Comparison of ENCODE assay signal across 1 cellular context in genomic region chr2:73981081-73981968, GRCh38.
A peak's percentile ranks its signal among the peaks of the same experiment; 100 is the strongest.
TF ChIP-seq lines count a peak whose summit lies in the region.

No MANE protein-coding gene starts in this region.

TF ChIP-seq in K562, 482 proteins besides CTCF, POLR2A, EP300 and RAD21 (continued from another document and continues in another):
- TF ChIP-seq, protein P1, sequence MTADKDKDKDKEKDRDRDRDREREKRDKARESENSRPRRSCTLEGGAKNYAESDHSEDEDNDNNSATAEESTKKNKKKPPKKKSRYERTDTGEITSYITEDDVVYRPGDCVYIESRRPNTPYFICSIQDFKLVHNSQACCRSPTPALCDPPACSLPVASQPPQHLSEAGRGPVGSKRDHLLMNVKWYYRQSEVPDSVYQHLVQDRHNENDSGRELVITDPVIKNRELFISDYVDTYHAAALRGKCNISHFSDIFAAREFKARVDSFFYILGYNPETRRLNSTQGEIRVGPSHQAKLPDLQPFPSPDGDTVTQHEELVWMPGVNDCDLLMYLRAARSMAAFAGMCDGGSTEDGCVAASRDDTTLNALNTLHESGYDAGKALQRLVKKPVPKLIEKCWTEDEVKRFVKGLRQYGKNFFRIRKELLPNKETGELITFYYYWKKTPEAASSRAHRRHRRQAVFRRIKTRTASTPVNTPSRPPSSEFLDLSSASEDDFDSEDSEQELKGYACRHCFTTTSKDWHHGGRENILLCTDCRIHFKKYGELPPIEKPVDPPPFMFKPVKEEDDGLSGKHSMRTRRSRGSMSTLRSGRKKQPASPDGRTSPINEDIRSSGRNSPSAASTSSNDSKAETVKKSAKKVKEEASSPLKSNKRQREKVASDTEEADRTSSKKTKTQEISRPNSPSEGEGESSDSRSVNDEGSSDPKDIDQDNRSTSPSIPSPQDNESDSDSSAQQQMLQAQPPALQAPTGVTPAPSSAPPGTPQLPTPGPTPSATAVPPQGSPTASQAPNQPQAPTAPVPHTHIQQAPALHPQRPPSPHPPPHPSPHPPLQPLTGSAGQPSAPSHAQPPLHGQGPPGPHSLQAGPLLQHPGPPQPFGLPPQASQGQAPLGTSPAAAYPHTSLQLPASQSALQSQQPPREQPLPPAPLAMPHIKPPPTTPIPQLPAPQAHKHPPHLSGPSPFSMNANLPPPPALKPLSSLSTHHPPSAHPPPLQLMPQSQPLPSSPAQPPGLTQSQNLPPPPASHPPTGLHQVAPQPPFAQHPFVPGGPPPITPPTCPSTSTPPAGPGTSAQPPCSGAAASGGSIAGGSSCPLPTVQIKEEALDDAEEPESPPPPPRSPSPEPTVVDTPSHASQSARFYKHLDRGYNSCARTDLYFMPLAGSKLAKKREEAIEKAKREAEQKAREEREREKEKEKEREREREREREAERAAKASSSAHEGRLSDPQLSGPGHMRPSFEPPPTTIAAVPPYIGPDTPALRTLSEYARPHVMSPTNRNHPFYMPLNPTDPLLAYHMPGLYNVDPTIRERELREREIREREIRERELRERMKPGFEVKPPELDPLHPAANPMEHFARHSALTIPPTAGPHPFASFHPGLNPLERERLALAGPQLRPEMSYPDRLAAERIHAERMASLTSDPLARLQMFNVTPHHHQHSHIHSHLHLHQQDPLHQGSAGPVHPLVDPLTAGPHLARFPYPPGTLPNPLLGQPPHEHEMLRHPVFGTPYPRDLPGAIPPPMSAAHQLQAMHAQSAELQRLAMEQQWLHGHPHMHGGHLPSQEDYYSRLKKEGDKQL (CRISPR knock-in tag; IDR thresholded peaks at IDR 0.05; ENCODE audit: borderline replicate concordance): no peak
- TF ChIP-seq NFRKB (IDR thresholded peaks at IDR 0.05; ENCODE audit: low read depth) (no peak), C11orf30 (IDR thresholded peaks at IDR 0.05; ENCODE audit: low read depth) (no peak), MTF1 (CRISPR knock-in tag; IDR thresholded peaks at IDR 0.05; ENCODE audit: borderline replicate concordance) (no peak), NKRF (IDR thresholded peaks at IDR 0.05; ENCODE audit: borderline replicate concordance) (peak; percentile 80), TEAD4 (IDR thresholded peaks at IDR 0.05; ENCODE audit: low read length) (peak; percentile 70), TEAD4 (CRISPR knock-in tag; IDR thresholded peaks at IDR 0.05; ENCODE audit: borderline replicate concordance) (no peak), KLF16 (IDR thresholded peaks at IDR 0.05) (peak; percentile 65; the same call in 1 of the 2 replicates), RBM34 (IDR thresholded peaks at IDR 0.05; ENCODE audit: borderline replicate concordance, insufficient read depth, low read length) (no peak), FOSL1 (tag; conservative IDR thresholded peaks at IDR 0.05) (no peak), ZNF717 (CRISPR knock-in tag; IDR thresholded peaks at IDR 0.05) (no peak), KDM2B (CRISPR knock-in tag; IDR thresholded peaks at IDR 0.05) (0 out of 2 replicates have a peak, but pooled peaks have one; percentile 13), TBL1XR1 (IDR thresholded peaks at IDR 0.05; ENCODE audit: low read length in 2 of 2) (peak in 1 of 2 experiments; percentile 40; a peak in 1 of 4 replicates), TAF9B (IDR thresholded peaks at IDR 0.05; ENCODE audit: partially characterized antibody) (no peak), ZNF431 (CRISPR knock-in tag; IDR thresholded peaks at IDR 0.05) (no peak), NR2C2 (CRISPR knock-in tag; IDR thresholded peaks at IDR 0.05) (no peak), NR2C2 (tag; IDR thresholded peaks at IDR 0.05) (peak; percentile 52; the same call in 1 of the 2 replicates), ZNF592 (IDR thresholded peaks at IDR 0.05) (0 out of 2 replicates have a peak, but pooled peaks have one; percentile 36), NEUROD1 (IDR thresholded peaks at IDR 0.05; ENCODE audit: borderline replicate concordance, low read depth, low read length, partially characterized antibody) (no peak), GTF2F1 (IDR thresholded peaks at IDR 0.05; ENCODE audit: low read depth, low read length) (no peak), ZBED1 (IDR thresholded peaks at IDR 0.05) (peak; percentile 35; the same call in 1 of the 2 replicates), ZNF354B (CRISPR knock-in tag; IDR thresholded peaks at IDR 0.05) (no peak), FOXJ3 (CRISPR knock-in tag; IDR thresholded peaks at IDR 0.05) (no peak), TAF1 (IDR thresholded peaks at IDR 0.05; ENCODE audit: control insufficient read depth, extremely low read depth, insufficient read depth, low read length, severe bottlenecking) (peak; percentile 64), HES1 (IDR thresholded peaks at IDR 0.05; ENCODE audit: low read depth) (no peak), ZNF174 (CRISPR knock-in tag; IDR thresholded peaks at IDR 0.05) (no peak), SPI1 (IDR thresholded peaks at IDR 0.05; ENCODE audit: borderline replicate concordance, low read depth, low read length) (no peak), XRCC5 (IDR thresholded peaks at IDR 0.05; ENCODE audit: low read depth, low read length) (peak; percentile 61; the same call in 1 of the 2 replicates), SIN3A (IDR thresholded peaks at IDR 0.05; ENCODE audit: borderline replicate concordance in 2 of 2, control insufficient read depth in 1 of 2, low read depth in 2 of 2, low read length in 2 of 2) (no peak), TSC22D4 (tag; IDR thresholded peaks at IDR 0.05) (no peak), RCOR1 (IDR thresholded peaks at IDR 0.05; ENCODE audit: borderline replicate concordance in 1 of 2, low read depth in 2 of 2, low read length in 2 of 2) (peak; percentile 75 to 80; a peak in 3 of 4 replicates), BCL6 (CRISPR knock-in tag; IDR thresholded peaks at IDR 0.05) (no peak), DPF2 (IDR thresholded peaks at IDR 0.05) (peak; percentile 75), ZBTB33 (CRISPR knock-in tag; IDR thresholded peaks at IDR 0.05) (no peak), POLR2H (tag; IDR thresholded peaks at IDR 0.05; ENCODE audit: low read depth) (no peak), ZKSCAN1 (IDR thresholded peaks at IDR 0.05; ENCODE audit: low read depth, low read length) (no peak), CXXC5 (CRISPR knock-in tag; IDR thresholded peaks at IDR 0.05) (peak; percentile 57), ZNF175 (CRISPR knock-in tag; IDR thresholded peaks at IDR 0.05; ENCODE audit: low read depth) (no peak), TRIM28 (IDR thresholded peaks at IDR 0.05) (no peak), TCF7L2 (IDR thresholded peaks at IDR 0.05; ENCODE audit: low read depth, low read length) (no peak), RBM25 (IDR thresholded peaks at IDR 0.05; ENCODE audit: low read depth, low read length, severe bottlenecking) (no peak)
- TF ChIP-seq, protein P2, sequence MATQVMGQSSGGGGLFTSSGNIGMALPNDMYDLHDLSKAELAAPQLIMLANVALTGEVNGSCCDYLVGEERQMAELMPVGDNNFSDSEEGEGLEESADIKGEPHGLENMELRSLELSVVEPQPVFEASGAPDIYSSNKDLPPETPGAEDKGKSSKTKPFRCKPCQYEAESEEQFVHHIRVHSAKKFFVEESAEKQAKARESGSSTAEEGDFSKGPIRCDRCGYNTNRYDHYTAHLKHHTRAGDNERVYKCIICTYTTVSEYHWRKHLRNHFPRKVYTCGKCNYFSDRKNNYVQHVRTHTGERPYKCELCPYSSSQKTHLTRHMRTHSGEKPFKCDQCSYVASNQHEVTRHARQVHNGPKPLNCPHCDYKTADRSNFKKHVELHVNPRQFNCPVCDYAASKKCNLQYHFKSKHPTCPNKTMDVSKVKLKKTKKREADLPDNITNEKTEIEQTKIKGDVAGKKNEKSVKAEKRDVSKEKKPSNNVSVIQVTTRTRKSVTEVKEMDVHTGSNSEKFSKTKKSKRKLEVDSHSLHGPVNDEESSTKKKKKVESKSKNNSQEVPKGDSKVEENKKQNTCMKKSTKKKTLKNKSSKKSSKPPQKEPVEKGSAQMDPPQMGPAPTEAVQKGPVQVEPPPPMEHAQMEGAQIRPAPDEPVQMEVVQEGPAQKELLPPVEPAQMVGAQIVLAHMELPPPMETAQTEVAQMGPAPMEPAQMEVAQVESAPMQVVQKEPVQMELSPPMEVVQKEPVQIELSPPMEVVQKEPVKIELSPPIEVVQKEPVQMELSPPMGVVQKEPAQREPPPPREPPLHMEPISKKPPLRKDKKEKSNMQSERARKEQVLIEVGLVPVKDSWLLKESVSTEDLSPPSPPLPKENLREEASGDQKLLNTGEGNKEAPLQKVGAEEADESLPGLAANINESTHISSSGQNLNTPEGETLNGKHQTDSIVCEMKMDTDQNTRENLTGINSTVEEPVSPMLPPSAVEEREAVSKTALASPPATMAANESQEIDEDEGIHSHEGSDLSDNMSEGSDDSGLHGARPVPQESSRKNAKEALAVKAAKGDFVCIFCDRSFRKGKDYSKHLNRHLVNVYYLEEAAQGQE (CRISPR knock-in tag; IDR thresholded peaks at IDR 0.05; ENCODE audit: low read depth): no peak
- TF ChIP-seq, protein P3, sequence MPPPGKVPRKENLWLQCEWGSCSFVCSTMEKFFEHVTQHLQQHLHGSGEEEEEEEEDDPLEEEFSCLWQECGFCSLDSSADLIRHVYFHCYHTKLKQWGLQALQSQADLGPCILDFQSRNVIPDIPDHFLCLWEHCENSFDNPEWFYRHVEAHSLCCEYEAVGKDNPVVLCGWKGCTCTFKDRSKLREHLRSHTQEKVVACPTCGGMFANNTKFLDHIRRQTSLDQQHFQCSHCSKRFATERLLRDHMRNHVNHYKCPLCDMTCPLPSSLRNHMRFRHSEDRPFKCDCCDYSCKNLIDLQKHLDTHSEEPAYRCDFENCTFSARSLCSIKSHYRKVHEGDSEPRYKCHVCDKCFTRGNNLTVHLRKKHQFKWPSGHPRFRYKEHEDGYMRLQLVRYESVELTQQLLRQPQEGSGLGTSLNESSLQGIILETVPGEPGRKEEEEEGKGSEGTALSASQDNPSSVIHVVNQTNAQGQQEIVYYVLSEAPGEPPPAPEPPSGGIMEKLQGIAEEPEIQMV (tag; conservative IDR thresholded peaks at IDR 0.05; ENCODE audit: low read depth): no peak
- TF ChIP-seq, protein P4, sequence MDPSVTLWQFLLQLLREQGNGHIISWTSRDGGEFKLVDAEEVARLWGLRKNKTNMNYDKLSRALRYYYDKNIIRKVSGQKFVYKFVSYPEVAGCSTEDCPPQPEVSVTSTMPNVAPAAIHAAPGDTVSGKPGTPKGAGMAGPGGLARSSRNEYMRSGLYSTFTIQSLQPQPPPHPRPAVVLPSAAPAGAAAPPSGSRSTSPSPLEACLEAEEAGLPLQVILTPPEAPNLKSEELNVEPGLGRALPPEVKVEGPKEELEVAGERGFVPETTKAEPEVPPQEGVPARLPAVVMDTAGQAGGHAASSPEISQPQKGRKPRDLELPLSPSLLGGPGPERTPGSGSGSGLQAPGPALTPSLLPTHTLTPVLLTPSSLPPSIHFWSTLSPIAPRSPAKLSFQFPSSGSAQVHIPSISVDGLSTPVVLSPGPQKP (CRISPR knock-in tag; IDR thresholded peaks at IDR 0.05): no peak
